ENCODE assay signal across 8 cellular contexts in genomic region chr2:38740851-38741541, GRCh38. TPM values are rescaled to one million over a fixed set of nuclear protein-coding genes. Genes with fewer than 3 reads are reported as not detected.
DNase-seq lines count a peak whose midpoint lies in the region; ATAC-seq, FAIRE-seq and TF ChIP-seq lines count a peak whose summit lies in the region.

No MANE protein-coding gene starts in this region.

- peaks cover 12 to 30% (median 16%) of the 10 kb centered on the region in 3 donors for H3K4me1 Mint-ChIP-seq in naive B cell

- DNase-seq in CMK (ENCODE audit: low read depth) (peak; percentile 22), HTR-8/SVneo (ENCODE audit: insufficient read length, low spot score) (peak; percentile 59), naive B cell (peak; percentile 38), NCI-H1930 (lab: John Stamatoyannopoulos, UW) (no peak)
- no peak for DNase-seq in stimulated activated CD4-positive, alpha-beta T cell treated with anti-CD3 and anti-CD28 coated beads, Interleukin-2, amount 100 ng/mL, for 24 hours

- no peaks in the 10 kb centered on the region for H3K9me3 Mint-ChIP-seq in naive B cell

- H3K36me3 Mint-ChIP-seq in naive B cell = peaks cover 0 to 17% of the 10 kb centered on the region in 2 donors

- H3K4me3 Mint-ChIP-seq in naive B cell = peak overlapping the region in 1 of 8 donors; percentile 20

- no peaks in the 10 kb centered on the region for H3K27me3 Mint-ChIP-seq in naive B cell

- peak overlapping the region; percentile 40 to 89 (median 54) for H3K27ac Mint-ChIP-seq in naive B cell

- FAIRE-seq in HTR-8/SVneo (lab: Jason Lieb, UNC) (no peak), endometrium (lab: Jason Lieb, UNC) (peak; percentile 74)

- ATAC-seq in SK-N-SH treated with all-trans-retinoic acid at 6 μM for 48 hours = peak; percentile 57
- peak; percentile 18 to 40 for ATAC-seq in naive B cell (ENCODE audit: low read depth in 2 of 2)
- ATAC-seq in HG02642 (IDR thresholded peaks at IDR 0.05; ENCODE audit: poor library complexity, unreplicated experiment) = no peak

TF ChIP-seq in SK-N-SH treated with all-trans-retinoic acid at 6 μM for 48 hours, 23 proteins besides CTCF, POLR2A, EP300 and RAD21:
- TF ChIP-seq ZNF70 (CRISPR knock-in tag; IDR thresholded peaks at IDR 0.05) (no peak), ZNF565 (CRISPR knock-in tag; conservative IDR thresholded peaks at IDR 0.05; ENCODE audit: low read depth) (no peak), CSRNP3 (CRISPR knock-in tag; IDR thresholded peaks at IDR 0.05) (no peak), PPARA (CRISPR knock-in tag; IDR thresholded peaks at IDR 0.05; ENCODE audit: borderline replicate concordance) (no peak), TCF4 (CRISPR knock-in tag; IDR thresholded peaks at IDR 0.05; ENCODE audit: borderline replicate concordance) (no peak), ZFP3 (CRISPR knock-in tag; IDR thresholded peaks at IDR 0.05) (no peak), BACH2 (CRISPR knock-in tag; IDR thresholded peaks at IDR 0.05; ENCODE audit: borderline replicate concordance) (no peak), TSHZ2 (CRISPR knock-in tag; IDR thresholded peaks at IDR 0.05) (no peak), PATZ1 (CRISPR knock-in tag; IDR thresholded peaks at IDR 0.05; ENCODE audit: borderline replicate concordance) (no peak), ZNF8 (CRISPR knock-in tag; IDR thresholded peaks at IDR 0.05) (no peak), ZC3H10 (CRISPR knock-in tag; IDR thresholded peaks at IDR 0.05) (no peak), RARB (CRISPR knock-in tag; IDR thresholded peaks at IDR 0.05) (no peak)

RNA-seq across cellular contexts. Expression of gene SRSF7, which starts 10.2 kb away (rescaled TPM):
- 100 to 1,000 TPM; 164 to 306 (median 228) TPM for polyA plus RNA-seq in naive B cell (ENCODE audit: low read depth in 6 of 6)

RNA-seq across cellular contexts. Expression of gene GEMIN6, which starts 37.0 kb away (rescaled TPM):
- 10 to 100 TPM in 4 of 6 donors, 1 to 10 TPM in 2; 5.7 to 17.9 (median 14.9) TPM for polyA plus RNA-seq in naive B cell (ENCODE audit: low read depth in 6 of 6)

Comparison
In these comparisons a context has a peak if more than half of its experiments do, and no peak if none do; other contexts are left out.
1. DNase-seq: peak in CMK (single experiment), HTR-8/SVneo (single experiment) and naive B cell (single experiment); none in NCI-H1930 (0 of 2) and stimulated activated CD4-positive, alpha-beta T cell treated with anti-CD3 and anti-CD28 coated beads, Interleukin-2, amount 100 ng/mL, for 24 hours (0 of 2).